Comparison of ENCODE assay signal across 21 cellular contexts in genomic region chr5:139955616-139956283, GRCh38.
DNase-seq lines count a peak whose midpoint lies in the region; ATAC-seq and TF ChIP-seq lines count a peak whose summit lies in the region.
"Had no signal": no experiment of that assay in that cellular context is flagged by ENCODE, and none has a peak within 500 bp of the region (broad histone marks: within the 10 kb centered on the region; RNA-seq: fewer than 3 reads in every experiment).

No MANE protein-coding gene starts in this region.

- no peak overlapping the region for H3K4me3 Mint-ChIP-seq in neural progenitor cell
- H3K4me3 Mint-ChIP-seq: activated naive CD8-positive, alpha-beta T cell; activated T-cell treated with anti-CD3 and anti-CD28 coated beads, Interleukin-2, amount 50 U/mL, for 24 hours; stimulated activated memory B cell treated with anti-CD40 and anti-IgM and Interleukin-4, amounts not matched to agents 10 μg/mL and 1 μg/mL and 100 μg/mL, for 72 hours had no signal

- no peak overlapping the region for H3K27ac Mint-ChIP-seq in neural progenitor cell
- H3K27ac Mint-ChIP-seq: activated naive CD8-positive, alpha-beta T cell; activated T-cell treated with anti-CD3 and anti-CD28 coated beads, Interleukin-2, amount 50 U/mL, for 24 hours; stimulated activated memory B cell treated with anti-CD40 and anti-IgM and Interleukin-4, amounts not matched to agents 10 μg/mL and 1 μg/mL and 100 μg/mL, for 72 hours had no signal

- H3K4me1 ChIP-seq in SK-N-SH (ENCODE audit: control insufficient read depth in 1 of 2, insufficient read depth in 2 of 2, low read depth in 1 of 2, low read length in 1 of 2) (peaks cover 0 to 28% of the 10 kb centered on the region in 2 experiments; a peak in 1 of 4 replicates), HCT116 (ENCODE audit: control insufficient read depth in 1 of 2, insufficient read depth in 2 of 2, low read length in 2 of 2) (peaks cover 5 to 13% of the 10 kb centered on the region in 2 experiments; a peak in 3 of 4 replicates), RWPE2 (ENCODE audit: insufficient read depth, poor library complexity, severe bottlenecking) (no peaks in the 10 kb centered on the region), neural progenitor cell (peaks cover 8% of the 10 kb centered on the region), mucosa of descending colon (ENCODE audit: low read depth) (no peaks in the 10 kb centered on the region)

- H4K20me1 ChIP-seq in SK-N-SH (ENCODE audit: insufficient read depth) (no peaks in the 10 kb centered on the region), HCT116 (ENCODE audit: insufficient read depth) (no peaks in the 10 kb centered on the region), neural progenitor cell (ENCODE audit: low read depth) (no peaks in the 10 kb centered on the region)

- H3K9me3 Mint-ChIP-seq in neural progenitor cell, result no peaks in the 10 kb centered on the region
- H3K9me3 Mint-ChIP-seq: activated T-cell treated with anti-CD3 and anti-CD28 coated beads, Interleukin-2, amount 50 U/mL, for 24 hours; stimulated activated memory B cell treated with anti-CD40 and anti-IgM and Interleukin-4, amounts not matched to agents 10 μg/mL and 1 μg/mL and 100 μg/mL, for 72 hours had no signal

- TF ChIP-seq CTCF in SK-N-SH (IDR thresholded peaks at IDR 0.05) (no peak), HCT116 (IDR thresholded peaks at IDR 0.05 in 2 of 3, conservative IDR thresholded peaks at IDR 0.05 in 1 of 3; ENCODE audit: borderline replicate concordance in 1 of 3, insufficient read depth in 1 of 3, low read depth in 2 of 3, low read length in 2 of 3) (peak in 1 of 3 experiments; percentile 24; a peak in 1 of 6 replicates), RWPE2 (IDR thresholded peaks at IDR 0.05; ENCODE audit: poor library complexity, severe bottlenecking) (no peak), neural progenitor cell (IDR thresholded peaks at IDR 0.05) (no peak), mucosa of descending colon (IDR thresholded peaks at IDR 0.05) (no peak)

- CTCF ChIA-PET in SK-N-SH (lab: Yijun Ruan, JAX) (interaction anchor here (1.0 to 6.2 kb wide), 6 partner anchors 9 to 202 kb away, joined by 3 to 73 read pairs (median 6); no protein-coding TSS in a partner anchor), HCT116 (lab: Charles Lee) (interaction anchor here (4.6 kb wide), 1 partner anchor 13 kb away, joined by 24 read pairs; no protein-coding TSS in a partner anchor)

- 51% methylated on average over 4 of the region's 5 CpGs for WGBS in SK-N-SH (ENCODE audit: low lambda C conversion rate)

- H3F3A ChIP-seq in SK-N-SH (replicated peaks; ENCODE audit: insufficient read depth) (no peaks in the 10 kb centered on the region), neural progenitor cell (ENCODE audit: low read depth) (no peaks in the 10 kb centered on the region)

- peaks cover 12% of the 10 kb centered on the region for H3K4me1 Mint-ChIP-seq in neural progenitor cell
- H3K4me1 Mint-ChIP-seq: stimulated activated memory B cell treated with anti-CD40 and anti-IgM and Interleukin-4, amounts not matched to agents 10 μg/mL and 1 μg/mL and 100 μg/mL, for 72 hours had no signal

- POLR2A ChIA-PET in SK-N-SH (lab: Yijun Ruan, JAX), result no interaction called here
- POLR2A ChIA-PET in HCT116 (lab: Charles Lee), result interaction anchor here (1.0 kb wide), 1 partner anchor 29 kb away, joined by 3 read pairs; no protein-coding TSS in a partner anchor

- peaks cover 4% of the 10 kb centered on the region for H3K27me3 Mint-ChIP-seq in neural progenitor cell (ENCODE audit: insufficient read depth, low read depth)

- no peak for TF ChIP-seq POLR2A in HCT116 (IDR thresholded peaks at IDR 0.05; ENCODE audit: borderline replicate concordance, extremely low read depth, insufficient read depth, insufficient read length)

- no peak for TF ChIP-seq EP300 in SK-N-SH (IDR thresholded peaks at IDR 0.05; ENCODE audit: borderline replicate concordance in 1 of 2, low read depth in 1 of 2, low read length in 1 of 2)

- DNase-seq in SK-N-SH (no peak), HCT116 (ENCODE audit: low read depth, low spot score) (peak; percentile 7), RWPE2 (ENCODE audit: low spot score) (no peak), neural progenitor cell (ENCODE audit: low spot score) (peak; percentile 36), mucosa of descending colon (no peak), SKM-1 treated with dmso at 0.1 percent for 144 hours (lab: John Stamatoyannopoulos, UW; ENCODE audit: unreplicated experiment) (no peak)
- DNase-seq in stimulated activated CD4-positive, alpha-beta T cell treated with anti-CD3 and anti-CD28 coated beads, Interleukin-12 subunit alpha, Interleukin-12 subunit beta, amount 100 ng/mL, for 4 hours, result no peak
- DNase-seq: 8988T; activated CD4-positive, alpha-beta T cell treated with anti-CD3 and anti-CD28 coated beads for 48 hours; activated T-cell treated with anti-CD3 and anti-CD28 coated beads, Interleukin-2, amount 50 U/mL, for 24 hours; DMS79; heart left ventricle; NCI-H2081 treated with DMSO at 0.1 percent for 48 hours; NCI-H774; T-helper 2 cell; trophoblast cell had no signal

- H3K4me2 ChIP-seq in SK-N-SH (no peak overlapping the region), HCT116 (ENCODE audit: low read length) (peak overlapping the region; percentile 18), neural progenitor cell (no peak overlapping the region)

- BruUV-seq in HCT116 (replicated peaks; lab: Mats Ljungman, UMichigan), result no TSS peak

- no peak overlapping the region for H3K27ac ChIP-seq in SK-N-SH (ENCODE audit: low read depth in 2 of 2, low read length in 1 of 2)
- no peak overlapping the region for H3K27ac ChIP-seq in HCT116 (ENCODE audit: low read depth, low read length)
- H3K27ac ChIP-seq in RWPE2 (ENCODE audit: poor library complexity, severe bottlenecking), result no peak overlapping the region
- no peak overlapping the region for H3K27ac ChIP-seq in neural progenitor cell
- H3K27ac ChIP-seq: C4-2B, heart left ventricle, RWPE1 had no signal

- no peaks in the 10 kb centered on the region for H3K79me2 ChIP-seq in SK-N-SH (ENCODE audit: insufficient read depth)
- no peaks in the 10 kb centered on the region for H3K79me2 ChIP-seq in HCT116 (ENCODE audit: insufficient read depth, low read length)
- H3K79me2 ChIP-seq in neural progenitor cell (ENCODE audit: low read depth), result no peaks in the 10 kb centered on the region

- no peaks in the 10 kb centered on the region for H3K36me3 ChIP-seq in SK-N-SH (replicated peaks in 1 of 2; ENCODE audit: control insufficient read depth in 1 of 2, insufficient read depth in 2 of 2, low read length in 1 of 2)
- H3K36me3 ChIP-seq in HCT116 (ENCODE audit: control insufficient read depth in 1 of 2, insufficient read depth in 2 of 2, low read length in 2 of 2), result no peaks in the 10 kb centered on the region
- H3K36me3 ChIP-seq in RWPE2 (ENCODE audit: low read depth), result no peaks in the 10 kb centered on the region
- H3K36me3 ChIP-seq in neural progenitor cell, result no peaks in the 10 kb centered on the region
- no peaks in the 10 kb centered on the region for H3K36me3 ChIP-seq in mucosa of descending colon (ENCODE audit: low read depth)
- H3K36me3 ChIP-seq: heart left ventricle had no signal

- H3K4me3 ChIP-seq in SK-N-SH (ENCODE audit: low read depth in 2 of 2, low read length in 1 of 2), result no peak overlapping the region
- no peak overlapping the region for H3K4me3 ChIP-seq in HCT116 (replicated peaks in 1 of 2; ENCODE audit: low read depth in 1 of 2, low read length in 2 of 2)
- no peak overlapping the region for H3K4me3 ChIP-seq in RWPE2 (ENCODE audit: severe bottlenecking)
- H3K4me3 ChIP-seq in neural progenitor cell, result no peak overlapping the region
- no peak overlapping the region for H3K4me3 ChIP-seq in mucosa of descending colon
- H3K4me3 ChIP-seq: heart left ventricle had no signal

- H2AFZ ChIP-seq in SK-N-SH (ENCODE audit: low read depth) (no peak overlapping the region), HCT116 (ENCODE audit: low read depth, low read length, poor library complexity, severe bottlenecking) (no peak overlapping the region), neural progenitor cell (replicated peaks) (peak overlapping the region; percentile 55)

- no peaks in the 10 kb centered on the region for H3K36me3 Mint-ChIP-seq in neural progenitor cell
- H3K36me3 Mint-ChIP-seq: activated naive CD8-positive, alpha-beta T cell; stimulated activated memory B cell treated with anti-CD40 and anti-IgM and Interleukin-4, amounts not matched to agents 10 μg/mL and 1 μg/mL and 100 μg/mL, for 72 hours had no signal

- H3K9me2 ChIP-seq in SK-N-SH, result no peaks in the 10 kb centered on the region
- no peaks in the 10 kb centered on the region; the same call in 1 of the 2 replicates for H3K9me2 ChIP-seq in HCT116 (ENCODE audit: insufficient read depth)

- RAD21 ChIA-PET in HCT116 (lab: Charles Lee; ENCODE audit: low non-redundant PET in 1 of 2, low total read pairs in 2 of 2, uncharacterized antibody in 2 of 2, unreplicated experiment in 2 of 2), result no interaction called here

- no peaks in the 10 kb centered on the region for H3K9me3 ChIP-seq in SK-N-SH
- H3K9me3 ChIP-seq in HCT116 (ENCODE audit: control insufficient read depth in 1 of 2, insufficient read depth in 1 of 2, low read depth in 1 of 2, low read length in 2 of 2), result no peaks in the 10 kb centered on the region
- no peaks in the 10 kb centered on the region for H3K9me3 ChIP-seq in RWPE2 (ENCODE audit: severe bottlenecking)
- H3K9me3 ChIP-seq in neural progenitor cell (ENCODE audit: low read depth), result no peaks in the 10 kb centered on the region
- no peaks in the 10 kb centered on the region for H3K9me3 ChIP-seq in mucosa of descending colon
- H3K9me3 ChIP-seq: heart left ventricle had no signal

- ATAC-seq in SK-N-SH treated with all-trans-retinoic acid at 6 μM for 48 hours, result peak; percentile 65
- peak; percentile 94 for ATAC-seq in HCT116
- ATAC-seq in RWPE2 (ENCODE audit: low read depth), result peak; percentile 49; the same call in 2 of the 3 replicates
- ATAC-seq in mucosa of descending colon, result no peak

- no peak overlapping the region for H3K9ac ChIP-seq in SK-N-SH
- no peak overlapping the region for H3K9ac ChIP-seq in HCT116 (ENCODE audit: low read length)
- H3K9ac ChIP-seq in neural progenitor cell, result no peak overlapping the region

- intact Hi-C loops in HCT116 (cut with micrococcal nuclease), result no loop called here
- intact Hi-C loops in mucosa of descending colon (cut with DNase I, micrococcal nuclease), result no loop called here

- no peaks in the 10 kb centered on the region for H3K27me3 ChIP-seq in SK-N-SH (ENCODE audit: insufficient read depth)
- H3K27me3 ChIP-seq in HCT116 (ENCODE audit: insufficient read depth, low read length), result no peaks in the 10 kb centered on the region
- H3K27me3 ChIP-seq in RWPE2 (ENCODE audit: insufficient read depth, poor library complexity, severe bottlenecking), result no peaks in the 10 kb centered on the region
- no peaks in the 10 kb centered on the region for H3K27me3 ChIP-seq in neural progenitor cell
- H3K27me3 ChIP-seq: heart left ventricle had no signal

- no peak for TF ChIP-seq RAD21 in SK-N-SH (IDR thresholded peaks at IDR 0.05; ENCODE audit: low read length)
- no peak for TF ChIP-seq RAD21 in HCT116 (IDR thresholded peaks at IDR 0.05; ENCODE audit: low read depth)

TF ChIP-seq in SK-N-SH, 30 proteins besides CTCF, POLR2A, EP300 and RAD21 (continues in another document):
- no peak for TF ChIP-seq MEF2A (IDR thresholded peaks at IDR 0.05; ENCODE audit: borderline replicate concordance, low read depth)

TF ChIP-seq in HCT116, 20 proteins besides CTCF, POLR2A, EP300 and RAD21 (continues in another document):
- no peak for TF ChIP-seq CBX3 (IDR thresholded peaks at IDR 0.05; ENCODE audit: low read depth)
- no peak for TF ChIP-seq ZNF274 (IDR thresholded peaks at IDR 0.05; ENCODE audit: low read depth, low read length)

Comparison
In these comparisons a context has a peak if more than half of its experiments do, and no peak if none do; other contexts are left out.
1. DNase-seq: peak in HCT116 (single experiment) and neural progenitor cell (single experiment); none in SK-N-SH (single experiment), RWPE2 (single experiment), mucosa of descending colon (0 of 3), stimulated activated CD4-positive, alpha-beta T cell treated with anti-CD3 and anti-CD28 coated beads, Interleukin-12 subunit alpha, Interleukin-12 subunit beta, amount 100 ng/mL, for 4 hours (single experiment) and SKM-1 treated with dmso at 0.1 percent for 144 hours (single experiment).